14 cellular contexts compared by ENCODE assay signal in genomic region chr14:33435911-33436310, GRCh38.
DNase-seq lines count a peak whose midpoint lies in the region; ATAC-seq, FAIRE-seq and TF ChIP-seq lines count a peak whose summit lies in the region.
"Had no signal": no experiment of that assay in that cellular context is flagged by ENCODE, and none has a peak within 500 bp of the region (broad histone marks: within the 10 kb centered on the region; RNA-seq: fewer than 3 reads in every experiment).

No MANE protein-coding gene starts in this region.

- POLR2A ChIA-PET in activated CD4-positive, alpha-beta memory T cell treated with anti-CD3 and anti-CD28 coated beads for 36 hours (lab: Charles Lee), result no interaction called here
- POLR2A ChIA-PET in activated CD4-positive, alpha-beta memory T cell treated with anti-CD3 and anti-CD28 coated beads, Interleukin-2, amount 10 ng/mL, durations not matched to agents 7 days and 5 days (lab: Charles Lee), result no interaction called here

- no peak for ATAC-seq in HG03469 (IDR thresholded peaks at IDR 0.05; ENCODE audit: unreplicated experiment)
- ATAC-seq in HG02759 (IDR thresholded peaks at IDR 0.05; ENCODE audit: unreplicated experiment), result no peak
- no peak for ATAC-seq in HG02840 (IDR thresholded peaks at IDR 0.05; ENCODE audit: low FRiP score, unreplicated experiment)
- ATAC-seq: right lobe of liver, T-cell had no signal

- H3K4me3 Mint-ChIP-seq in activated CD4-positive, alpha-beta memory T cell treated with anti-CD3 and anti-CD28 coated beads for 36 hours, result no peak overlapping the region
- H3K4me3 Mint-ChIP-seq in activated CD4-positive, alpha-beta memory T cell treated with anti-CD3 and anti-CD28 coated beads, Interleukin-2, amount 10 ng/mL, durations not matched to agents 7 days and 5 days, result no peak overlapping the region
- H3K4me3 Mint-ChIP-seq: memory B cell, T-cell had no signal

- FAIRE-seq in bronchial epithelial cell (lab: Jason Lieb, UNC), result no peak

- H3K9me3 Mint-ChIP-seq in activated CD4-positive, alpha-beta memory T cell treated with anti-CD3 and anti-CD28 coated beads for 36 hours, result no peaks in the 10 kb centered on the region
- peaks cover 4% of the 10 kb centered on the region for H3K9me3 Mint-ChIP-seq in activated CD4-positive, alpha-beta memory T cell treated with anti-CD3 and anti-CD28 coated beads, Interleukin-2, amount 10 ng/mL, durations not matched to agents 7 days and 5 days

- TF ChIP-seq CTCF in OCI-LY3 (IDR thresholded peaks at IDR 0.05; ENCODE audit: low read depth, low read length), result no peak
- TF ChIP-seq CTCF in bronchial epithelial cell (IDR thresholded peaks at IDR 0.05; ENCODE audit: insufficient read depth, low read length, severe bottlenecking), result no peak

- H3K9me3 ChIP-seq in OCI-LY3 (ENCODE audit: insufficient read depth, low read length), result no peaks in the 10 kb centered on the region
- H3K9me3 ChIP-seq: right lobe of liver had no signal

- H4K20me1 ChIP-seq in OCI-LY3 (ENCODE audit: insufficient read depth, low read length), result no peaks in the 10 kb centered on the region

- no peak overlapping the region for H3K9ac ChIP-seq in OCI-LY3 (ENCODE audit: low read length)

- no peak overlapping the region for H3K27ac ChIP-seq in OCI-LY3 (ENCODE audit: low read length)
- H3K27ac ChIP-seq: right lobe of liver had no signal

- CTCF ChIA-PET in activated CD4-positive, alpha-beta memory T cell treated with anti-CD3 and anti-CD28 coated beads for 36 hours (lab: Charles Lee), result no interaction called here
- CTCF ChIA-PET in activated CD4-positive, alpha-beta memory T cell treated with anti-CD3 and anti-CD28 coated beads, Interleukin-2, amount 10 ng/mL, durations not matched to agents 7 days and 5 days (lab: Charles Lee), result no interaction called here

- peak overlapping the region; percentile 27 for H3K4me2 ChIP-seq in OCI-LY3 (ENCODE audit: low read length)

- H3K27ac Mint-ChIP-seq in activated CD4-positive, alpha-beta memory T cell treated with anti-CD3 and anti-CD28 coated beads for 36 hours, result no peak overlapping the region
- H3K27ac Mint-ChIP-seq in activated CD4-positive, alpha-beta memory T cell treated with anti-CD3 and anti-CD28 coated beads, Interleukin-2, amount 10 ng/mL, durations not matched to agents 7 days and 5 days, result no peak overlapping the region
- H3K27ac Mint-ChIP-seq: memory B cell, T-cell had no signal

- no peaks in the 10 kb centered on the region for H3K79me2 ChIP-seq in OCI-LY3 (ENCODE audit: low read length)

- no peaks in the 10 kb centered on the region for H3K36me3 ChIP-seq in OCI-LY3 (replicated peaks; ENCODE audit: low read depth, low read length)
- H3K36me3 ChIP-seq in bronchial epithelial cell (ENCODE audit: control insufficient read depth, insufficient read depth, low read length), result no peaks in the 10 kb centered on the region
- H3K36me3 ChIP-seq: right lobe of liver had no signal

- no peak overlapping the region for H2AFZ ChIP-seq in OCI-LY3 (ENCODE audit: low read depth, low read length)

- peaks cover 10% of the 10 kb centered on the region for H3K4me1 ChIP-seq in OCI-LY3 (ENCODE audit: low read length)
- H3K4me1 ChIP-seq: right lobe of liver had no signal

- H3K4me3 ChIP-seq in OCI-LY3 (ENCODE audit: low read length) (no peak overlapping the region), bronchial epithelial cell (ENCODE audit: low read depth, low read length) (no peak overlapping the region)
- H3K4me3 ChIP-seq: right lobe of liver had no signal

- peak; percentile 18 for DNase-seq in activated CD4-positive, alpha-beta memory T cell treated with anti-CD3 and anti-CD28 coated beads for 36 hours
- DNase-seq in activated CD4-positive, alpha-beta memory T cell treated with anti-CD3 and anti-CD28 coated beads, Interleukin-2, amount 10 ng/mL, durations not matched to agents 7 days and 5 days, result no peak
- peak; percentile 96 for DNase-seq in bronchial epithelial cell (ENCODE audit: low read depth)
- DNase-seq in renal cortical epithelial cell (ENCODE audit: low read depth), result peak; percentile 70
- DNase-seq: cerebellar nuclear complex, head of caudate nucleus, NCI-H1417, right lobe of liver, T-cell had no signal

- H3K27me3 ChIP-seq in OCI-LY3 (ENCODE audit: low read depth, low read length) (no peaks in the 10 kb centered on the region), bronchial epithelial cell (ENCODE audit: control insufficient read depth, insufficient read depth, low read length) (no peaks in the 10 kb centered on the region)
- H3K27me3 ChIP-seq: right lobe of liver had no signal

- H3K4me1 Mint-ChIP-seq in activated CD4-positive, alpha-beta memory T cell treated with anti-CD3 and anti-CD28 coated beads for 36 hours (ENCODE audit: low read depth), result peaks cover 12% of the 10 kb centered on the region
- peaks cover 14% of the 10 kb centered on the region for H3K4me1 Mint-ChIP-seq in activated CD4-positive, alpha-beta memory T cell treated with anti-CD3 and anti-CD28 coated beads, Interleukin-2, amount 10 ng/mL, durations not matched to agents 7 days and 5 days
- H3K4me1 Mint-ChIP-seq: memory B cell had no signal

- intact Hi-C loops in activated CD4-positive, alpha-beta memory T cell treated with anti-CD3 and anti-CD28 coated beads for 36 hours (cut with micrococcal nuclease), result no loop called here

- peaks cover 2% of the 10 kb centered on the region for H3K27me3 Mint-ChIP-seq in activated CD4-positive, alpha-beta memory T cell treated with anti-CD3 and anti-CD28 coated beads for 36 hours
- no peaks in the 10 kb centered on the region for H3K27me3 Mint-ChIP-seq in activated CD4-positive, alpha-beta memory T cell treated with anti-CD3 and anti-CD28 coated beads, Interleukin-2, amount 10 ng/mL, durations not matched to agents 7 days and 5 days
- H3K27me3 Mint-ChIP-seq: memory B cell, T-cell had no signal

- H3K36me3 Mint-ChIP-seq in activated CD4-positive, alpha-beta memory T cell treated with anti-CD3 and anti-CD28 coated beads for 36 hours, result no peaks in the 10 kb centered on the region
- no peaks in the 10 kb centered on the region for H3K36me3 Mint-ChIP-seq in activated CD4-positive, alpha-beta memory T cell treated with anti-CD3 and anti-CD28 coated beads, Interleukin-2, amount 10 ng/mL, durations not matched to agents 7 days and 5 days (ENCODE audit: low read depth)
- H3K36me3 Mint-ChIP-seq: memory B cell, T-cell had no signal
